In the genomic region with DNA sequence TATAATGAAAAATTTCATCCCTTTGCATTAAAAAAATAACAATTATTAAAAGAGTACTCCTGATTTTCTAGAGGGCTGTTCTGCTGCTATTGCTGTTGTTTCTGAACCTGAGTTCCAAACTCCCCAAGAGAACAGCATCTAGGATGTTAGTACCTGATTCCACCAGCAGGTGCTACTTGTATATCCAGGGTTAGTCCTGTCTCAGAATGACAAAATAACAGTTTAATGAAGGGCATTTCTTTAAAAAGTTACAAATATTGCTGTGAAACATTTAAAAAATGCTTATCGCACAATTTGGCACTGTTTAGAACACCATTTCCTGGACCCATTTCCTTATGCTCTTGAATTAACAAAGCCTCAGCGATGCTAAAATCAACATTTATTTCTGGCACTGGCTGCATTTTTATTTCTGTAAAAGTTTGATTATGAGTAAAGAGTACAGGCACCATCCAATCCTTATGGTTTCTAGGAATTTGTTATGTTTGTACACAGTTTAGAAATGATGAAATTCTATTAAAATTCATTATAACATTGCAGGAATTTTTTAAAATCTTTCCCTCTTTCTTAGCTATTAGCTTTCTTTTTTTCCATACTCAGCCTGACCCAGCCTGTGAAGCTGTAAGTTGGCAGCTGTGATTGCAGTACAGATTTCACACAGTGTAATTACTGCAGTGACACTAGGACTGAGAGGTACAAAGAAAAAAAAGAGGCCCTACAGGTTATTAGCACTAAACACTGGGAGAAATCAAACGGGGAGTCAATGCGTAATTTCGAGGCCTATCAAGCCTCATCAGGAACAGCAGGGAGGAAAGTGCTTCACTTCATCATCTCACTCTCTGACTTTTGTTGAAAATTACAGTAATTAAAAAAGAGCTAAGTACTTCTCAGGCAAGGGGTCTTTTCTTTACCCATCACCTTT, we compare ENCODE assay signal across 9 cellular contexts.
DNase-seq lines count a peak whose midpoint lies in the region; TF ChIP-seq lines count a peak whose summit lies in the region.
"Had no signal": no experiment of that assay in that cellular context is flagged by ENCODE, and none has a peak within 500 bp of the region (broad histone marks: within the 10 kb centered on the region; RNA-seq: fewer than 3 reads in every experiment).

No MANE protein-coding gene starts in this region.

- H3K27me3 Mint-ChIP-seq in endodermal cell (ENCODE audit: insufficient read depth) (no peaks in the 10 kb centered on the region), type B pancreatic cell (no peaks in the 10 kb centered on the region)

- H3K27ac Mint-ChIP-seq in endodermal cell, result peak overlapping the region; percentile 38
- H3K27ac Mint-ChIP-seq in type B pancreatic cell, result no peak overlapping the region

- H3K36me3 ChIP-seq in cardiac muscle cell (no peaks in the 10 kb centered on the region), right atrium auricular region (no peaks in the 10 kb centered on the region), endodermal cell (ENCODE audit: control insufficient read depth, insufficient read depth, low read length) (no peaks in the 10 kb centered on the region), MG63 (no peaks in the 10 kb centered on the region)

- H3K4me3 ChIP-seq in cardiac muscle cell (no peak overlapping the region), right atrium auricular region (no peak overlapping the region), endodermal cell (ENCODE audit: low read length) (no peak overlapping the region), MG63 (no peak overlapping the region)

- 83 to 84% methylated on average over 3 to 5 of the region's 5 CpGs for WGBS in endodermal cell (ENCODE audit: insufficient coverage in 1 of 2, insufficient read length in 1 of 2), 2 experiments

- H3K27me3 ChIP-seq in cardiac muscle cell (no peaks in the 10 kb centered on the region), right atrium auricular region (no peaks in the 10 kb centered on the region), endodermal cell (ENCODE audit: control insufficient read depth, insufficient read depth, low read length, poor library complexity, severe bottlenecking) (no peaks in the 10 kb centered on the region), MG63 (no peaks in the 10 kb centered on the region)

- no peak for DNase-seq in cardiac muscle cell (ENCODE audit: low read depth in 1 of 2, low spot score in 1 of 2)
- DNase-seq in right atrium auricular region (ENCODE audit: low spot score), result no peak
- peak; percentile 6 for DNase-seq in NCI-H1694 treated with DMSO at 0.1 percent for 48 hours (lab: John Stamatoyannopoulos, UW)
- DNase-seq in endodermal cell, result no peak
- DNase-seq in type B pancreatic cell (ENCODE audit: extremely low spot score, unreplicated experiment), result no peak
- no peak for DNase-seq in MG63
- DNase-seq in NCI-H2196 (lab: John Stamatoyannopoulos, UW; ENCODE audit: unreplicated experiment), result no peak
- no peak for DNase-seq in OCI-M2 (lab: John Stamatoyannopoulos, UW; ENCODE audit: unreplicated experiment)
- DNase-seq: NCI-H187 treated with DMSO at 0.1 percent for 48 hours had no signal

- no peaks in the 10 kb centered on the region for H3K9me3 ChIP-seq in cardiac muscle cell (ENCODE audit: low read depth)
- no peaks in the 10 kb centered on the region for H3K9me3 ChIP-seq in right atrium auricular region
- H3K9me3 ChIP-seq in endodermal cell (ENCODE audit: control insufficient read depth, low read length), result no peaks in the 10 kb centered on the region
- H3K9me3 ChIP-seq in MG63, result no peaks in the 10 kb centered on the region

- H3K9me3 Mint-ChIP-seq in endodermal cell, result no peaks in the 10 kb centered on the region
- H3K9me3 Mint-ChIP-seq in type B pancreatic cell, result no peaks in the 10 kb centered on the region

- H3K9ac ChIP-seq in endodermal cell (ENCODE audit: extremely low read depth, low read length, poor library complexity, severe bottlenecking), result no peak overlapping the region

- H3K4me1 ChIP-seq in cardiac muscle cell (ENCODE audit: low read depth), result no peaks in the 10 kb centered on the region
- H3K4me1 ChIP-seq in right atrium auricular region, result no peaks in the 10 kb centered on the region
- H3K4me1 ChIP-seq in endodermal cell (ENCODE audit: control insufficient read depth, insufficient read depth, low read length), result no peaks in the 10 kb centered on the region

- H3K36me3 Mint-ChIP-seq in endodermal cell (ENCODE audit: low read depth) (no peaks in the 10 kb centered on the region), type B pancreatic cell (no peaks in the 10 kb centered on the region)

- H3K4me3 Mint-ChIP-seq in endodermal cell (no peak overlapping the region), type B pancreatic cell (no peak overlapping the region)

- H3K4me1 Mint-ChIP-seq in endodermal cell (no peaks in the 10 kb centered on the region), type B pancreatic cell (ENCODE audit: unreplicated experiment) (no peaks in the 10 kb centered on the region)

- H3K27ac ChIP-seq in cardiac muscle cell (no peak overlapping the region), right atrium auricular region (no peak overlapping the region), endodermal cell (ENCODE audit: low read depth, low read length) (no peak overlapping the region)

- TF ChIP-seq CTCF in cardiac muscle cell (IDR thresholded peaks at IDR 0.05; ENCODE audit: low read depth, low read length), result peak; percentile 26
- peak in 1 of 2 donors; percentile 44 for TF ChIP-seq CTCF in right atrium auricular region (IDR thresholded peaks at IDR 0.05)
- peak; percentile 82 for TF ChIP-seq CTCF in endodermal cell (conservative IDR thresholded peaks at IDR 0.05)
- peak; percentile 78 for TF ChIP-seq CTCF in type B pancreatic cell (conservative IDR thresholded peaks at IDR 0.05)
